In the genomic region with DNA sequence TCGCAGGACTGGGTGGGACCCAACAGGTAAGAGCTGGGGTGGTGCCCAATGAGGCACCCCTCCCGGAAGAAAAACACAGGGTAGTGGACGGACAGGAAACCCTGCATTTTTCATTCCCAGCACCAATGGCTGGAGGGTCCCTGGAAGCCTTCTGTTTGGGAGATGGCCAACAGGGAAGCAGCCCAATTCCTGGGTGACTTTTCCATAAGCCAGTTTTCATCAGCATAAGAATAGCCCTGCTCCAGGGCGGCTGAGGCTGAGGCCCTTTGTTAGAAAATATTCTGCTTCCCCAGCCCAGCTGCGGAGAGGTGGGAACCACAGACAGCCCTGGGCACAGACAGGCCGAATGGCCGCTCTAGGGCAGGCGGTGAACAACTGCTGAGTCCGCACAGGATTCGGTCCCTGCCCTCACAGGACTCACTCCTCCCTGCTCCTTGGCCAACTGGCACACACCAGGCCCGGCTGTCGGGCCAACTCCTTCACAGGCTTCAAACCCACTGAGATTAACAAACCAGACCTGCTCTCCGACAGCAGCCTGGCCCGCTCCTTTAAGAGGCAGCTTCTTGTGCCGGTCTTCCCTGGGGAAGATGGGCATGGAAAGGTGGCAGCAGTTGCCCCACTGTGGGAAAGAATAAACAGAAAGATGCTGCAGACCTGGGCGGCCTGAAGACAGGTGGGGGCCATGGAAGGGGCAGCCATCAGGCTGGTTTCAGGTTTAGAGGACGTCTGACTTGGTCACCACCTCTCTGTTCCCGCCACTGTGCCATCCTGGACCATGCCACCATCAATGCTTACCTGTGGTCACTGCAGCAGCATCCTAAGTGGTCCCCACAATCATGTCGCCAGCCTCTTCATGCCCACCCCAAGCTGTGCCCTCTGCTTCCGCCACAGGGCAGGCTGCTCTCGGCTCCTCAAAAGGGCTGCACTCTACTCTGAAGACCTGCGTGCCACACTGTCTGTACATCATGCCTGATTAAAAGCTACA, we compare ENCODE assay signal across 16 cellular contexts. TPM values are rescaled to one million over a fixed set of nuclear protein-coding genes. Genes with fewer than 3 reads are reported as not detected.
DNase-seq lines count a peak whose midpoint lies in the region; ATAC-seq and TF ChIP-seq lines count a peak whose summit lies in the region.
"Had no signal": no experiment of that assay in that cellular context is flagged by ENCODE, and none has a peak within 500 bp of the region (broad histone marks: within the 10 kb centered on the region; RNA-seq: fewer than 3 reads in every experiment).

No MANE protein-coding gene starts in this region.

- H3K27ac ChIP-seq in H9 (ENCODE audit: insufficient read length, low read depth, low read length) (no peak overlapping the region), body of pancreas (peak overlapping the region in 3 of 4 donors; percentile 49 to 92 (median 62))

- no peak overlapping the region for H2AK5ac ChIP-seq in H9 (ENCODE audit: insufficient read length, low read length)

- no peak overlapping the region for H4K8ac ChIP-seq in H9 (replicated peaks; ENCODE audit: insufficient read length, low read depth, low read length)

- H2BK15ac ChIP-seq in H9 (ENCODE audit: low read depth, low read length), result no peak overlapping the region

- intact Hi-C loops in body of pancreas (cut with DNase I), result no loop called here

- H3K9me3 ChIP-seq in H9 (ENCODE audit: control insufficient read depth, low read depth, low read length), result no peaks in the 10 kb centered on the region
- H3K9me3 ChIP-seq in body of pancreas, result no peaks in the 10 kb centered on the region
- H3K9me3 ChIP-seq: MG63, Peyer's patch had no signal

- H3K4me1 ChIP-seq in H9 (ENCODE audit: insufficient read depth, low read length) (peaks cover 7% of the 10 kb centered on the region; the same call in 1 of the 2 replicates), body of pancreas (peaks cover 60% of the 10 kb centered on the region)

- no peak overlapping the region for H2BK12ac ChIP-seq in H9 (ENCODE audit: insufficient read length, low read depth, low read length)

- H2BK5ac ChIP-seq in H9 (ENCODE audit: insufficient read length, low read length), result no peak overlapping the region

- H3K4me3 ChIP-seq in body of pancreas, result no peak overlapping the region
- H3K4me3 ChIP-seq: MG63, Peyer's patch had no signal

- peaks cover 29 to 34% of the 10 kb centered on the region in 2 experiments for H3K4me1 Mint-ChIP-seq in H9
- H3K4me1 Mint-ChIP-seq in progenitor cell of endocrine pancreas (ENCODE audit: low read depth), result peaks cover 35% of the 10 kb centered on the region

- no peak overlapping the region for H3K18ac ChIP-seq in H9 (ENCODE audit: insufficient read length, low read depth, low read length)

- no peak overlapping the region for H2BK20ac ChIP-seq in H9 (ENCODE audit: low read depth, low read length, poor library complexity, severe bottlenecking)

- no peak overlapping the region for H3K9ac ChIP-seq in H9 (ENCODE audit: extremely low read depth, insufficient read length, low read length)

- peak; percentile 74 for DNase-seq in H9
- peak in 1 of 4 donors; percentile 10 for DNase-seq in body of pancreas
- peak; percentile 60 for DNase-seq in iPS-NIHi11 (ENCODE audit: low spot score)
- no peak for DNase-seq in progenitor cell of endocrine pancreas (ENCODE audit: low spot score, unreplicated experiment)
- DNase-seq in GDM1 (lab: John Stamatoyannopoulos, UW), result no peak
- no peak for DNase-seq in EL
- no peak for DNase-seq in SW480 (ENCODE audit: low spot score)
- DNase-seq in NAMALWA (ENCODE audit: low spot score), result no peak
- DNase-seq: activated CD4-positive, alpha-beta T cell treated with anti-CD3 and anti-CD28 coated beads for 48 hours; activated T-cell treated with anti-CD3 and anti-CD28 coated beads, Interleukin-2, amount 50 U/mL, for 72 hours; DMS 273 treated with DMSO at 0.1 percent for 48 hours; MG63; occipital lobe; T-helper 1 cell had no signal

- no peak for TF ChIP-seq POLR2A in body of pancreas (IDR thresholded peaks at IDR 0.05)

- H3K4me3 Mint-ChIP-seq in H9 (peak overlapping the region in 1 of 2 experiments; percentile 44; a peak in 2 of 5 replicates), progenitor cell of endocrine pancreas (ENCODE audit: low read depth) (no peak overlapping the region)
- H3K4me3 Mint-ChIP-seq: activated T-cell treated with anti-CD3 and anti-CD28 coated beads, Interleukin-2, amount 50 U/mL, for 72 hours had no signal

- ATAC-seq in body of pancreas, result no peak
- ATAC-seq: activated T-cell treated with anti-CD3 and anti-CD28 coated beads, Interleukin-2, amount 50 U/mL, for 72 hours had no signal

- H3T11ph ChIP-seq in H9 (ENCODE audit: low read length), result no peak overlapping the region

- no CpG with 5 or more reads among the region's 22 CpGs for WGBS in H9 (ENCODE audit: extremely low coverage, insufficient read length, low lambda C conversion rate)
- 90 to 93% methylated on average over 21 to 22 of the region's 22 CpGs for WGBS in body of pancreas, 2 donors

- H4K91ac ChIP-seq in H9 (ENCODE audit: insufficient read length, low read depth, low read length), result no peak overlapping the region

- no peaks in the 10 kb centered on the region for H4K20me1 ChIP-seq in H9 (ENCODE audit: control insufficient read depth, insufficient read depth, insufficient read length)

- H3K27me3 Mint-ChIP-seq in H9 (ENCODE audit: low read depth) (no peaks in the 10 kb centered on the region), progenitor cell of endocrine pancreas (no peaks in the 10 kb centered on the region)

- no peak overlapping the region for H3K4ac ChIP-seq in H9 (ENCODE audit: low read depth, low read length)

- H3K23ac ChIP-seq in H9 (ENCODE audit: insufficient read length, low read depth, low read length), result no peak overlapping the region

- H2BK120ac ChIP-seq in H9 (ENCODE audit: low read depth, low read length, poor library complexity, severe bottlenecking), result no peak overlapping the region

- H3K56ac ChIP-seq in H9 (ENCODE audit: insufficient read length, low read depth, low read length), result no peak overlapping the region

- H2AFZ ChIP-seq in H9 (ENCODE audit: low read length), result no peak overlapping the region

- H3K4me2 ChIP-seq in H9 (ENCODE audit: insufficient read depth, insufficient read length, low read length), result no peak overlapping the region

- no peak for TF ChIP-seq CTCF in H9 (conservative IDR thresholded peaks at IDR 0.05)
- TF ChIP-seq CTCF in body of pancreas (IDR thresholded peaks at IDR 0.05), result no peak
- no peak for TF ChIP-seq CTCF in progenitor cell of endocrine pancreas (IDR thresholded peaks at IDR 0.05; ENCODE audit: unreplicated experiment)

- H3K27ac Mint-ChIP-seq in H9, result peak overlapping the region; percentile 89 to 91 (median 90)
- peak overlapping the region; percentile 59 for H3K27ac Mint-ChIP-seq in progenitor cell of endocrine pancreas
- H3K27ac Mint-ChIP-seq: activated T-cell treated with anti-CD3 and anti-CD28 coated beads, Interleukin-2, amount 50 U/mL, for 72 hours had no signal

- H4K5ac ChIP-seq in H9 (ENCODE audit: insufficient read length, low read depth, low read length), result no peak overlapping the region

- no peaks in the 10 kb centered on the region for H3K27me3 ChIP-seq in H9 (ENCODE audit: insufficient read depth, low read length)
- H3K27me3 ChIP-seq in body of pancreas, result no peaks in the 10 kb centered on the region
- H3K27me3 ChIP-seq: MG63, Peyer's patch had no signal

- no peaks in the 10 kb centered on the region for H3K36me3 ChIP-seq in body of pancreas (replicated peaks in 1 of 2; ENCODE audit: insufficient read depth in 1 of 2, low read depth in 2 of 2)
- H3K36me3 ChIP-seq: MG63, Peyer's patch had no signal

- H3K79me1 ChIP-seq in H9 (ENCODE audit: insufficient read depth, low read depth, low read length, poor library complexity, severe bottlenecking), result no peaks in the 10 kb centered on the region

- H3K23me2 ChIP-seq in H9 (ENCODE audit: insufficient read length, low read depth, low read length, poor library complexity, severe bottlenecking), result no peaks in the 10 kb centered on the region

- H3K79me2 ChIP-seq in H9 (ENCODE audit: insufficient read depth, low read length), result no peaks in the 10 kb centered on the region

- H3K9me3 Mint-ChIP-seq in H9, result no peaks in the 10 kb centered on the region
- no peaks in the 10 kb centered on the region for H3K9me3 Mint-ChIP-seq in progenitor cell of endocrine pancreas (ENCODE audit: low read depth)
- H3K9me3 Mint-ChIP-seq: activated T-cell treated with anti-CD3 and anti-CD28 coated beads, Interleukin-2, amount 50 U/mL, for 72 hours had no signal

- H3K36me3 Mint-ChIP-seq in H9 (ENCODE audit: insufficient read depth in 1 of 3, low read depth in 3 of 3) (peaks cover 3 to 9% (median 4%) of the 10 kb centered on the region in 3 experiments; a peak in 3 of 7 replicates), progenitor cell of endocrine pancreas (ENCODE audit: insufficient read depth) (peaks cover 2% of the 10 kb centered on the region)

- no peak overlapping the region; the same call in 1 of the 2 replicates for H3K14ac ChIP-seq in H9 (ENCODE audit: insufficient read depth, low read length)

RNA-seq across cellular contexts. Expression of gene SMIM5, which starts 10.1 kb away (rescaled TPM):
- 0.20 and 0.24 TPM in 2 replicates for total RNA-seq in H9 (2021)
- total RNA-seq in body of pancreas, result 1 to 10 TPM; 3.3 to 5.2 TPM
- total RNA-seq in progenitor cell of endocrine pancreas, result 3.3 and 4.4 TPM in 2 replicates
- total RNA-seq: glomerular endothelial cell had no signal

RNA-seq across cellular contexts. Expression of gene RECQL5, which starts 23.6 kb away (rescaled TPM):
- 40.0 and 40.1 TPM in 2 replicates for total RNA-seq in H9 (2021)
- total RNA-seq in body of pancreas, result 10 to 100 TPM in 1 of 2 donors, 1 to 10 TPM in 1; 8.6 to 38.6 TPM
- total RNA-seq in progenitor cell of endocrine pancreas, result 66.8 and 67.7 TPM in 2 replicates

RNA-seq across cellular contexts. Expression of gene SAP30BP, which starts 23.8 kb away (rescaled TPM):
- total RNA-seq in H9 (2021) (82.6 and 89.7 TPM in 2 replicates), body of pancreas (10 to 100 TPM; 47.2 to 73.8 TPM), progenitor cell of endocrine pancreas (102 and 103 TPM in 2 replicates)

RNA-seq across cellular contexts. Expression of gene MYO15B, which starts 55.7 kb away (rescaled TPM):
- total RNA-seq in H9 (2021) (35.3 and 41.9 TPM in 2 replicates), body of pancreas (100 to 1,000 TPM in 1 of 2 donors, 10 to 100 TPM in 1; 61.2 to 183 TPM), progenitor cell of endocrine pancreas (336 and 337 TPM in 2 replicates)

Comparison
In these comparisons a context has a peak if more than half of its experiments do, and no peak if none do; other contexts are left out.
1. DNase-seq: peak in H9 (single experiment) and iPS-NIHi11 (single experiment); none in progenitor cell of endocrine pancreas (single experiment), GDM1 (single experiment), EL (single experiment), SW480 (single experiment) and NAMALWA (single experiment).